ENCODE assay signal across 14 cellular contexts in the genomic region with DNA sequence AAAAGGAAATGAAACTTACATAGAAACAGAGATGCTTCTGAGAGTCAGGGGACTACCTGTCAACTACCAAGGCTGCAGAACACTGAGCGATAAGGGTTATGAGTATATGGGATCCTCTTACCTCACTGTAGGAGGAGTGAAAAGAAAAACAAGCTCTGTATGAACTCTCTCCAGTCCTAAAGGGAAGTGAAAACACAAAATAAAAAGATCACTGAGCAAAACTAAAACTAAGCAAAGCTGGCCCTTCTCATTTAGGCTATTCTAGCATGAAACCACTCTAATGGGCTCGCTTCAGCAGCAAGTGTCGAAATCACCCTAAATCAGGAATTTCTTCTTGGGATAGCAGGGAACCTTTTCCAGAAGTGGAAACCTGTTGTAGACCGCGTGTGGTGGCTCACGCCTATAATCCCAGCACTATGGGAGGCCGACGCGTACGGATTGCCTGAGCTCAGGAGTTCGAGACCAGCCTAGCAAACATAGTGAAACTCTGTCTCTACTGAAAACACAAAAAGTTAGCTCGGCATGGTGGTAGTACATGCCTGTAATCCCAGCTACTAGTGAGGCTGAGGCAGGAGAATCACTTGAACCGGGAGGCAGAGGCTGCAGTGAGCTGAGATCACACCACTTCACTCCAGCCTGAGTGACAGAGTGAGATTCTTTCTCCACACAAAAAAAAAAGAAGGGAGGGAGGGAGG. TPM values are rescaled to one million over a fixed set of nuclear protein-coding genes. Genes with fewer than 3 reads are reported as not detected.
DNase-seq lines count a peak whose midpoint lies in the region; ATAC-seq and TF ChIP-seq lines count a peak whose summit lies in the region.
"Had no signal": no experiment of that assay in that cellular context is flagged by ENCODE, and none has a peak within 500 bp of the region (broad histone marks: within the 10 kb centered on the region; RNA-seq: fewer than 3 reads in every experiment).

No MANE protein-coding gene starts in this region.

- H3K4me3 ChIP-seq in GM12864 (ENCODE audit: low read depth, low read length), result peak overlapping the region; percentile 31
- no peak overlapping the region for H3K4me3 ChIP-seq in heart right ventricle
- H3K4me3 ChIP-seq: left ventricle myocardium inferior had no signal

- no peaks in the 10 kb centered on the region for H3K9me3 ChIP-seq in heart right ventricle
- H3K9me3 ChIP-seq: left ventricle myocardium inferior had no signal

- no peaks in the 10 kb centered on the region for H3K27me3 ChIP-seq in heart right ventricle

- 90 to 91% methylated on average over 13 of the region's 13 CpGs for WGBS in heart right ventricle, 2 donors

- DNase-seq in GM12864 (ENCODE audit: low read depth) (peak; percentile 82), posterior vena cava (ENCODE audit: low spot score) (no peak), heart right ventricle (no peak), NCI-H510A (lab: John Stamatoyannopoulos, UW) (no peak), OCI-M1 (lab: John Stamatoyannopoulos, UW) (no peak)
- DNase-seq: activated CD4-positive, alpha-beta T cell treated with anti-CD3 and anti-CD28 coated beads for 48 hours; aorta; left ventricle myocardium inferior; NCI-H1092 treated with DMSO at 0.1 percent for 48 hours; SHP77 had no signal

- peaks cover 0 to 100% (median 47%) of the 10 kb centered on the region in 9 donors for H3K36me3 ChIP-seq in heart right ventricle

- intact Hi-C loops in posterior vena cava (cut with DNase I), result no loop called here
- intact Hi-C loops in heart right ventricle (cut with DNase I), result no loop called here

- ATAC-seq in GM19324 (IDR thresholded peaks at IDR 0.05; ENCODE audit: low FRiP score, unreplicated experiment), result peak; percentile 84
- ATAC-seq in HG02840 (IDR thresholded peaks at IDR 0.05; ENCODE audit: low FRiP score, unreplicated experiment), result peak; percentile 90
- ATAC-seq in HG03575 (IDR thresholded peaks at IDR 0.05; ENCODE audit: extremely low read depth, insufficient number of reproducible peaks, low FRiP score, unreplicated experiment), result peak; percentile 92
- ATAC-seq in heart right ventricle, result no peak

- TF ChIP-seq CTCF in GM12864 (IDR thresholded peaks at IDR 0.05; ENCODE audit: low read depth, low read length, missing control alignments), result no peak
- TF ChIP-seq CTCF in heart right ventricle (IDR thresholded peaks at IDR 0.05), result no peak

- H3K4me1 ChIP-seq in heart right ventricle, result peaks cover 0 to 5% (median 0%) of the 10 kb centered on the region in 9 donors
- H3K4me1 ChIP-seq: left ventricle myocardium inferior had no signal

- H3K27ac ChIP-seq in heart right ventricle, result no peak overlapping the region
- H3K27ac ChIP-seq: C4-2B, left ventricle myocardium inferior had no signal

RNA-seq across cellular contexts. Expression of gene DCLRE1C, which starts 27.0 kb away (rescaled TPM):
- 10 to 100 TPM in 1 of 2 donors, 1 to 10 TPM in 1; 8.7 to 12.0 TPM for total RNA-seq in posterior vena cava
- total RNA-seq in heart right ventricle, result 1 to 10 TPM; 1.6 to 4.2 (median 3.8) TPM
- polyA plus RNA-seq in heart right ventricle, result 1 to 10 TPM; 1.9 to 3.0 TPM

RNA-seq across cellular contexts. Expression of gene MEIG1, which starts 32.3 kb away (rescaled TPM):
- total RNA-seq in posterior vena cava (not detected), heart right ventricle (under 1 TPM in 1 of 10 donors, not detected in 9; 0.53 TPM)
- under 1 TPM in 1 of 2 donors, not detected in 1; 0.23 TPM for polyA plus RNA-seq in heart right ventricle
- total RNA-seq: aorta, left ventricle myocardium inferior had no signal
- polyA plus RNA-seq: aorta had no signal

RNA-seq across cellular contexts. Expression of gene SUV39H2, which starts 48.2 kb away (rescaled TPM):
- total RNA-seq in posterior vena cava (1 to 10 TPM; 7.5 to 9.3 TPM), heart right ventricle (1 to 10 TPM; 4.3 to 9.1 (median 7.4) TPM)
- polyA plus RNA-seq in heart right ventricle, result 1 to 10 TPM; 1.1 to 2.6 TPM

Comparison
In these comparisons a context has a peak if more than half of its experiments do, and no peak if none do; other contexts are left out.
1. ATAC-seq: peak in GM19324 (single experiment), HG02840 (single experiment) and HG03575 (single experiment); none in heart right ventricle (0 of 8).